ENCODE assay signal across 8 cellular contexts in the genomic region with DNA sequence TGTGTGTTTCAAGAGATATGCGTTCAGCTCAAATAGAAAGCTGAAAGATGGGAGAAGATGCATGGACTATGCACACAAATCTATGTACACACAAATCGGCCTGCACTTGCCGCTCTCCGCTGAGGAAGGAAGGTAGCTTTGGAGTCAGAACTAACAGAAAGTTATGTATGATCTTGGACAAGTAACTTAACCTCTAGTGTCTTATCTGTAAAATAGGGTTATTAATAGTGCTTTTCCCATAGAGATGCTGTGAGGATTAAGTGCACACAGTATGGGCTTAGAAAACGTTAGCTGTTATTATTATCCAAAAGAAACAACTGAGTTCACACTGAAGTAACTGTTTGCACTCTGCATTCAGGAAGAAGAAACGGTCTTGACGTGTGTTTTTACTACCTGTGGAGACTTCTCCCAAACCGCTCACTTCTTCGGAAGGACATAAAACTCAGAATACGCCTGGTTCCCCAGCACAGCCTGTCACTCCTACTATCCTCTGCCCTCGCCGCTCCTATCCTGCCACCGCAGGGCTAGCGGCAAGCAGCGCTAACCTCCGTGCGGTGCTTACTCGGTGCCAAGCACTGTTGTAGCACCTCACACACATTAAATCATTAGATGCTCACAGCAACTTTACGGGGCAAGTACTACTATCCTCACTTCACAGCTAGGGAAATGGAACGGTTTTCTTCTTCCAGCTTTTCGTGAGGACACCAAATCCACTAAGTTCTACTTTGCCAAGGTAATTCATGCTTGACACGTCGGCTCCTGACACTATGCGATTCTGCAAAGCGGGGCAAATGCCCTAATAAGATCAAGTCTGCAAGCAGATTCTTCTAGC. TPM values are rescaled to one million over a fixed set of nuclear protein-coding genes. Genes with fewer than 3 reads are reported as not detected.
DNase-seq lines count a peak whose midpoint lies in the region; TF ChIP-seq lines count a peak whose summit lies in the region.

No MANE protein-coding gene starts in this region.

- H3K9me3 Mint-ChIP-seq in brain, result peaks cover 0 to 4% (median 0%) of the 10 kb centered on the region in 5 experiments

- no peaks in the 10 kb centered on the region for H3K36me3 ChIP-seq in kidney epithelial cell (ENCODE audit: control insufficient read depth, insufficient read depth, low read length)

- H3K4me3 ChIP-seq in kidney epithelial cell (ENCODE audit: low read depth, low read length), result peak overlapping the region; percentile 80

- peak overlapping the region; percentile 94 to 99 (median 95) for H3K4me3 Mint-ChIP-seq in brain

- peaks cover 27% of the 10 kb centered on the region for H3K4me1 Mint-ChIP-seq in brain

- no peaks in the 10 kb centered on the region for H3K36me3 Mint-ChIP-seq in brain

- H3K27me3 ChIP-seq in kidney epithelial cell (ENCODE audit: control insufficient read depth, insufficient read depth, low read length), result no peaks in the 10 kb centered on the region

- TF ChIP-seq CTCF in brain (conservative IDR thresholded peaks at IDR 0.05) (no peak), kidney epithelial cell (IDR thresholded peaks at IDR 0.05; ENCODE audit: insufficient read depth, low read length, poor library complexity, severe bottlenecking) (no peak)

- DNase-seq in DMS79 treated with DMSO at 0.1 percent for 48 hours (lab: John Stamatoyannopoulos, UW), result peak; percentile 16
- DNase-seq in DMS79 (lab: John Stamatoyannopoulos, UW), result no peak
- peak; percentile 10 for DNase-seq in SK-N-DZ (ENCODE audit: low spot score)
- DNase-seq in kidney epithelial cell (ENCODE audit: low read depth), result no peak
- peak; percentile 38 for DNase-seq in stimulated activated CD4-positive, alpha-beta T cell treated with anti-CD3 and anti-CD28 coated beads, Interleukin-4, amount 100 ng/mL, for 24 hours
- DNase-seq in NCI-H187 treated with DMSO at 0.1 percent for 48 hours (lab: John Stamatoyannopoulos, UW), result no peak
- no peak for DNase-seq in NCI-H2107 (lab: John Stamatoyannopoulos, UW)

- H3K27me3 Mint-ChIP-seq in brain, result peaks cover 33% of the 10 kb centered on the region

- peak overlapping the region in 4 of 5 experiments; percentile 75 to 94 (median 84) for H3K27ac Mint-ChIP-seq in brain

RNA-seq across cellular contexts. Expression of gene TGFBR3, which starts 1.3 kb away (rescaled TPM):
- polyA plus RNA-seq in SK-N-DZ (2014; cell fraction: cytosol; rRNA removed), result 0.42 and 0.68 TPM in 2 replicates
- polyA plus RNA-seq in SK-N-DZ (2014; cell fraction: nucleus; rRNA removed), result 0.62 and 0.70 TPM in 2 replicates
- 4.0 TPM for polyA plus RNA-seq in brain (ENCODE audit: insufficient read depth, low read depth, low replicate concordance)
- total RNA-seq in kidney epithelial cell, result 4.2 and 5.5 TPM in 2 replicates

Comparison
In these comparisons a context has a peak if more than half of its experiments do, and no peak if none do; other contexts are left out.
1. DNase-seq: peak in DMS79 treated with DMSO at 0.1 percent for 48 hours (single experiment), SK-N-DZ (single experiment) and stimulated activated CD4-positive, alpha-beta T cell treated with anti-CD3 and anti-CD28 coated beads, Interleukin-4, amount 100 ng/mL, for 24 hours (single experiment); none in DMS79 (single experiment), kidney epithelial cell (single experiment), NCI-H187 treated with DMSO at 0.1 percent for 48 hours (single experiment) and NCI-H2107 (single experiment).